In the genomic region with DNA sequence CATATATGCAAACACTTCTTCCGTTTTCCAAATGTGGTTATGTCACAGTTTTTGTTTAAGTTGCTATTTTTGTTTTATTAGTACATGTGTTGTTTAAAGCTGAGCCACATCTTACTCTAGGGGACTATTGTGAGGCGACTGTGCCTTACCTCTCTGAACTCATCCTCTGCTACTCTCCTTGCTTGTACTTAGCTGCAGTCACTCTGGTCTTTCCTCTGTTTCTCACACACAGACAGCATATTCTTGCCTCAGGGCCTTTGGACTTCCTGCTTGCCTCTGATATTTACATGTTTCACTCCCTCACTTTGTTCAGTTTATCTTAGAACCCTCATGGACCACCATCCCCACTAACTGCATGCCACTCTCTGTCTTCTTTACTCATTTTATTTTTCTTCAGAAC, we compare ENCODE assay signal across 18 cellular contexts.
DNase-seq lines count a peak whose midpoint lies in the region; ATAC-seq and TF ChIP-seq lines count a peak whose summit lies in the region.
"Had no signal": no experiment of that assay in that cellular context is flagged by ENCODE, and none has a peak within 500 bp of the region (broad histone marks: within the 10 kb centered on the region; RNA-seq: fewer than 3 reads in every experiment).

No MANE protein-coding gene starts in this region.

- peaks cover 11 to 29% of the 10 kb centered on the region in 2 donors for H3K36me3 Mint-ChIP-seq in activated T-cell treated with anti-CD3 and anti-CD28 coated beads, Interleukin-2, amount 50 U/mL, for 72 hours (ENCODE audit: insufficient read depth in 2 of 2)
- peaks cover 36% of the 10 kb centered on the region for H3K36me3 Mint-ChIP-seq in activated T-cell treated with anti-CD3 and anti-CD28 coated beads, Interleukin-2, amount 50 U/mL, for 4 hours (ENCODE audit: insufficient read depth)
- peaks cover 63% of the 10 kb centered on the region for H3K36me3 Mint-ChIP-seq in activated T-helper 2 cell treated with anti-CD3 and anti-CD28 coated beads, Interferon-gamma antibody, Interleukin-2, Interleukin-4, amounts not matched to agents 10 μg/mL and 5 μg/mL and 100 μg/mL, durations not matched to agents 14 hours and 24 hours and 36 hours (ENCODE audit: low read depth)
- peaks cover 81% of the 10 kb centered on the region for H3K36me3 Mint-ChIP-seq in nephron progenitor cell (ENCODE audit: low read depth)

- H3K4me3 Mint-ChIP-seq in activated T-cell treated with anti-CD3 and anti-CD28 coated beads, Interleukin-2, amount 50 U/mL, for 72 hours, result no peak overlapping the region
- no peak overlapping the region for H3K4me3 Mint-ChIP-seq in activated T-cell treated with anti-CD3 and anti-CD28 coated beads, Interleukin-2, amount 50 U/mL, for 4 hours
- no peak overlapping the region for H3K4me3 Mint-ChIP-seq in activated T-helper 2 cell treated with anti-CD3 and anti-CD28 coated beads, Interferon-gamma antibody, Interleukin-2, Interleukin-4, amounts not matched to agents 10 μg/mL and 5 μg/mL and 100 μg/mL, durations not matched to agents 14 hours and 24 hours and 36 hours (ENCODE audit: low read depth)
- no peak overlapping the region for H3K4me3 Mint-ChIP-seq in nephron progenitor cell
- H3K4me3 Mint-ChIP-seq: activated T-helper 17 cell treated with anti-CD3 and anti-CD28 coated beads, Interleukin-2, amount 50 U/mL, for 72 hours had no signal

- H3K27me3 Mint-ChIP-seq in activated T-cell treated with anti-CD3 and anti-CD28 coated beads, Interleukin-2, amount 50 U/mL, for 72 hours (ENCODE audit: low read depth), result no peaks in the 10 kb centered on the region
- no peaks in the 10 kb centered on the region for H3K27me3 Mint-ChIP-seq in activated T-cell treated with anti-CD3 and anti-CD28 coated beads, Interleukin-2, amount 50 U/mL, for 4 hours (ENCODE audit: low read depth)
- H3K27me3 Mint-ChIP-seq in activated T-helper 2 cell treated with anti-CD3 and anti-CD28 coated beads, Interferon-gamma antibody, Interleukin-2, Interleukin-4, amounts not matched to agents 10 μg/mL and 5 μg/mL and 100 μg/mL, durations not matched to agents 14 hours and 24 hours and 36 hours (ENCODE audit: low read depth), result no peaks in the 10 kb centered on the region
- H3K27me3 Mint-ChIP-seq in nephron progenitor cell (ENCODE audit: low read depth, poor library complexity), result no peaks in the 10 kb centered on the region
- H3K27me3 Mint-ChIP-seq: activated T-helper 17 cell treated with anti-CD3 and anti-CD28 coated beads, Interleukin-2, amount 50 U/mL, for 72 hours had no signal

- in situ Hi-C loops in GM13976 (cut with MboI; ENCODE audit: low sequenced_read_pairs, unreplicated experiment), result no loop called here

- DNase-seq in activated T-cell treated with anti-CD3 and anti-CD28 coated beads, Interleukin-2, amount 50 U/mL, for 72 hours, result no peak
- DNase-seq in activated T-cell treated with anti-CD3 and anti-CD28 coated beads, Interleukin-2, amount 50 U/mL, for 4 hours, result no peak
- DNase-seq in GM13976 (ENCODE audit: low spot score) (peak; percentile 23), nephron progenitor cell (no peak), DMS 273 (lab: John Stamatoyannopoulos, UW; ENCODE audit: unreplicated experiment) (no peak)
- no peak for DNase-seq in activated T-helper 2 cell treated with anti-CD3 and anti-CD28 coated beads, Interferon-gamma antibody, Interleukin-2, Interleukin-4, amounts not matched to agents 10 μg/mL and 5 μg/mL and 100 μg/mL, durations not matched to agents 14 hours and 24 hours and 36 hours (ENCODE audit: low spot score)
- DNase-seq: ACHN, hypothalamus, KG1, midbrain, NCI-H1105, NCI-H526 treated with DMSO at 0.1 percent for 48 hours, nucleus accumbens, PC-9 had no signal

- no peaks in the 10 kb centered on the region for H3K4me1 Mint-ChIP-seq in activated T-cell treated with anti-CD3 and anti-CD28 coated beads, Interleukin-2, amount 50 U/mL, for 72 hours (ENCODE audit: low read depth)
- H3K4me1 Mint-ChIP-seq in activated T-cell treated with anti-CD3 and anti-CD28 coated beads, Interleukin-2, amount 50 U/mL, for 4 hours (ENCODE audit: low read depth), result no peaks in the 10 kb centered on the region
- H3K4me1 Mint-ChIP-seq in activated T-helper 2 cell treated with anti-CD3 and anti-CD28 coated beads, Interferon-gamma antibody, Interleukin-2, Interleukin-4, amounts not matched to agents 10 μg/mL and 5 μg/mL and 100 μg/mL, durations not matched to agents 14 hours and 24 hours and 36 hours (ENCODE audit: low read depth), result peaks cover 3% of the 10 kb centered on the region
- no peaks in the 10 kb centered on the region for H3K4me1 Mint-ChIP-seq in nephron progenitor cell
- H3K4me1 Mint-ChIP-seq: activated T-helper 17 cell treated with anti-CD3 and anti-CD28 coated beads, Interleukin-2, amount 50 U/mL, for 72 hours had no signal

- intact Hi-C loops in activated T-helper 2 cell treated with anti-CD3 and anti-CD28 coated beads, Interferon-gamma antibody, Interleukin-2, Interleukin-4, amounts not matched to agents 10 μg/mL and 5 μg/mL and 100 μg/mL, durations not matched to agents 14 hours and 24 hours and 36 hours (cut with micrococcal nuclease), result no loop called here

- no peak for ATAC-seq in activated T-cell treated with anti-CD3 and anti-CD28 coated beads, Interleukin-2, amount 50 U/mL, for 72 hours (replicated peaks in 1 of 2)
- no peak for ATAC-seq in activated T-cell treated with anti-CD3 and anti-CD28 coated beads, Interleukin-2, amount 50 U/mL, for 4 hours
- no peak for ATAC-seq in GM18505 (IDR thresholded peaks at IDR 0.05; ENCODE audit: unreplicated experiment)
- ATAC-seq in HG03432 (IDR thresholded peaks at IDR 0.05; ENCODE audit: unreplicated experiment), result no peak
- ATAC-seq: activated T-helper 17 cell treated with anti-CD3 and anti-CD28 coated beads, Interleukin-2, amount 50 U/mL, for 72 hours; HCT116 had no signal

- no peaks in the 10 kb centered on the region for H3K9me3 Mint-ChIP-seq in activated T-cell treated with anti-CD3 and anti-CD28 coated beads, Interleukin-2, amount 50 U/mL, for 72 hours
- no peaks in the 10 kb centered on the region for H3K9me3 Mint-ChIP-seq in activated T-cell treated with anti-CD3 and anti-CD28 coated beads, Interleukin-2, amount 50 U/mL, for 4 hours
- H3K9me3 Mint-ChIP-seq in activated T-helper 2 cell treated with anti-CD3 and anti-CD28 coated beads, Interferon-gamma antibody, Interleukin-2, Interleukin-4, amounts not matched to agents 10 μg/mL and 5 μg/mL and 100 μg/mL, durations not matched to agents 14 hours and 24 hours and 36 hours, result no peaks in the 10 kb centered on the region
- no peaks in the 10 kb centered on the region for H3K9me3 Mint-ChIP-seq in nephron progenitor cell
- H3K9me3 Mint-ChIP-seq: activated T-helper 17 cell treated with anti-CD3 and anti-CD28 coated beads, Interleukin-2, amount 50 U/mL, for 72 hours had no signal

- TF ChIP-seq CTCF in GM13976 (IDR thresholded peaks at IDR 0.05; ENCODE audit: borderline replicate concordance, control extremely low read depth, extremely low read depth, insufficient read depth, missing control alignments), result no peak
- no peak for TF ChIP-seq CTCF in nephron progenitor cell (IDR thresholded peaks at IDR 0.05)

- TF ChIP-seq POLR2A in GM18505 (IDR thresholded peaks at IDR 0.05; ENCODE audit: borderline replicate concordance, extremely low read depth, insufficient read depth, insufficient read length), result no peak

- peak overlapping the region; percentile 17 for H3K27ac Mint-ChIP-seq in activated T-cell treated with anti-CD3 and anti-CD28 coated beads, Interleukin-2, amount 50 U/mL, for 72 hours
- H3K27ac Mint-ChIP-seq in activated T-helper 2 cell treated with anti-CD3 and anti-CD28 coated beads, Interferon-gamma antibody, Interleukin-2, Interleukin-4, amounts not matched to agents 10 μg/mL and 5 μg/mL and 100 μg/mL, durations not matched to agents 14 hours and 24 hours and 36 hours, result peak overlapping the region; percentile 9
- peak overlapping the region; percentile 81 for H3K27ac Mint-ChIP-seq in nephron progenitor cell
- H3K27ac Mint-ChIP-seq: activated T-helper 17 cell treated with anti-CD3 and anti-CD28 coated beads, Interleukin-2, amount 50 U/mL, for 72 hours had no signal

Comparison
In these comparisons a context has a peak if more than half of its experiments do, and no peak if none do; other contexts are left out.
1. H3K27ac Mint-ChIP-seq: peak in every context shown above with its lines; median percentile 81 in nephron progenitor cell; 17 in activated T-cell treated with anti-CD3 and anti-CD28 coated beads, Interleukin-2, amount 50 U/mL, for 72 hours; 9 in activated T-helper 2 cell treated with anti-CD3 and anti-CD28 coated beads, Interferon-gamma antibody, Interleukin-2, Interleukin-4, amounts not matched to agents 10 μg/mL and 5 μg/mL and 100 μg/mL, durations not matched to agents 14 hours and 24 hours and 36 hours.